ENCODE assay signal across 8 cellular contexts in the genomic region with DNA sequence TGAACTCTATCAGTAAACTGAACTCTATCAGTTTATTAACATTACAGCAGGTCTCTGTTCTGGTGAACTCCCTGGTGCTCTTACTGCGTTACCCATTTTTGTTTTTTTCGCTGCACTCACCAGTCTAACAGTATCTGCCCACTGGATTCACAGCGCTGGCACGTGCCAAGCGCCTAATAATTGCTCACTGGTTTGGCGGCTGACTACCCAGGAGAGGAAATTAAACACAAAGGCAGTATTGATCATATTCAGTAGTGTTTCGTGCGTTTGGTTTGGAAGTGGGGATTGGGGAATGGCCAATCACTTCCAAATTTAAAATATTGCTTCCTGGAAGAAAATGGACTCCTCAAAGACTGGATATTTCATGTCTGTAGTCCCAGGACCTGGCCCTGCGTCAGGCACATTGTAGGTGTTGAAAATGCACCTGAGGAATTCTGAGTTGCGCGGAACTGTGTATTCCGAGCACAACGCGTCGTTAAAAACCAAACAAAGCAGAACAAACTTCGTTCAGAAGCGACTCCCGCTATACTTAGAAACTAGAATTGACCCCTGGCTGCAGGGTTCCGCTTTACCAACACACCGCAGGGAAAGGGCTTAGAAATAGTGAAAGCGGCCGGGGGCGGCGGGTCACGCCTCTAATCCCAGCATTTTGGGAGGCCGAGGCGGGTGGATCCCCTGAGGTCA. TPM values are rescaled to one million over a fixed set of nuclear protein-coding genes. Genes with fewer than 3 reads are reported as not detected.
DNase-seq lines count a peak whose midpoint lies in the region; ATAC-seq and TF ChIP-seq lines count a peak whose summit lies in the region.

No MANE protein-coding gene starts in this region.

- peaks cover 33% of the 10 kb centered on the region for H3K79me2 ChIP-seq in hepatocyte

- peak overlapping the region; percentile 84 for H3K4me3 ChIP-seq in hepatocyte

- H3K9me3 Mint-ChIP-seq in CD14-positive monocyte: peaks cover 0 to 3% (median 0%) of the 10 kb centered on the region in 7 donors

- H3K4me1 Mint-ChIP-seq in CD14-positive monocyte: peaks cover 27% of the 10 kb centered on the region

- H3K4me1 ChIP-seq in hepatocyte (ENCODE audit: insufficient read depth): peaks cover 19% of the 10 kb centered on the region

- peaks cover 38% of the 10 kb centered on the region for H4K20me1 ChIP-seq in hepatocyte (ENCODE audit: insufficient read depth, poor library complexity, severe bottlenecking)

- H3K27me3 ChIP-seq in hepatocyte: no peaks in the 10 kb centered on the region

- ATAC-seq in GM19328 (IDR thresholded peaks at IDR 0.05; ENCODE audit: unreplicated experiment): peak; percentile 21
- ATAC-seq in HG03460 (IDR thresholded peaks at IDR 0.05; ENCODE audit: unreplicated experiment): peak; percentile 26

- DNase-seq in CD14-positive monocyte (ENCODE audit: low spot score): peak; percentile 53
- no peak for DNase-seq in RWPE1 (ENCODE audit: low spot score)
- peak in 38 of 56 donors; percentile 7 to 68 (median 37) for DNase-seq in amygdala (lab: John Stamatoyannopoulos, UW)
- peak; percentile 48 for DNase-seq in hepatocyte (ENCODE audit: low spot score)
- peak; percentile 74 for DNase-seq in retina
- no peak for DNase-seq in NCI-H226

- CTCF ChIA-PET in RWPE1 (lab: Yijun Ruan, JAX): interaction anchor here (0.7 kb wide), 1 partner anchor 702 kb away, joined by 4 read pairs; no protein-coding TSS in a partner anchor

- no peaks in the 10 kb centered on the region for H3K9me3 ChIP-seq in hepatocyte (ENCODE audit: low read depth)

- peak overlapping the region; percentile 99 for H2AFZ ChIP-seq in hepatocyte

- peak overlapping the region; percentile 94 for H3K4me2 ChIP-seq in hepatocyte

- POLR2A ChIA-PET in RWPE1 (lab: Yijun Ruan, JAX; ENCODE audit: low non-redundant PET): interaction anchor here (0.6 kb wide), 1 partner anchor 211 kb away, joined by 5 read pairs; no protein-coding TSS in a partner anchor

- peak overlapping the region; percentile 93 to 97 (median 95) for H3K27ac Mint-ChIP-seq in CD14-positive monocyte

- peak overlapping the region; percentile 98 to 99 for H3K4me3 Mint-ChIP-seq in CD14-positive monocyte

- H3K36me3 Mint-ChIP-seq in CD14-positive monocyte: peaks cover 26 to 28% of the 10 kb centered on the region in 2 donors

- no peaks in the 10 kb centered on the region for H3K9me2 ChIP-seq in hepatocyte (replicated peaks; ENCODE audit: insufficient read depth)

- WGBS in hepatocyte (ENCODE audit: low lambda C conversion rate, missing lambda C conversion rate): under 1% methylated on average over 27 of the region's 27 CpGs

- H3K36me3 ChIP-seq in hepatocyte (replicated peaks; ENCODE audit: insufficient read depth, low read depth): no peaks in the 10 kb centered on the region

- H3K27ac ChIP-seq in RWPE1: peak overlapping the region; percentile 94
- H3K27ac ChIP-seq in hepatocyte: peak overlapping the region; percentile 96

- intact Hi-C loops in CD14-positive monocyte (cut with micrococcal nuclease): loop anchor here in 1 of 2 donors (5.0 kb wide), 2 partner anchors 146 to 301 kb away; partner anchors contain the start of gene STX7

- TF ChIP-seq CTCF in CD14-positive monocyte (IDR thresholded peaks at IDR 0.05) (no peak), RWPE1 (conservative IDR thresholded peaks at IDR 0.05; ENCODE audit: low read depth) (no peak), hepatocyte (IDR thresholded peaks at IDR 0.05; ENCODE audit: poor library complexity) (no peak)

- H3K27me3 Mint-ChIP-seq in CD14-positive monocyte (ENCODE audit: low read depth in 3 of 3): peaks cover 3 to 6% (median 5%) of the 10 kb centered on the region in 3 donors

RNA-seq across cellular contexts. Expression of gene RPS12, which starts 1.1 kb away (rescaled TPM):
- polyA plus RNA-seq in CD14-positive monocyte (100 to 1,000 TPM; 599 to 618 TPM), hepatocyte (421 and 442 TPM in 2 replicates)
- 1,429 and 1,761 TPM in 2 replicates for total RNA-seq in hepatocyte

RNA-seq across cellular contexts. Expression of gene SLC18B1, which starts 14.9 kb away (rescaled TPM):
- polyA plus RNA-seq in CD14-positive monocyte: 10 to 100 TPM; 24.8 to 36.6 TPM
- 27.3 and 28.8 TPM in 2 replicates for total RNA-seq in hepatocyte
- 10.6 and 20.0 TPM in 2 replicates for polyA plus RNA-seq in hepatocyte

RNA-seq across cellular contexts. Expression of gene VNN2, which starts 55.6 kb away (rescaled TPM):
- polyA plus RNA-seq in CD14-positive monocyte (100 to 1,000 TPM; 359 to 394 TPM), hepatocyte (1.1 and 1.9 TPM in 2 replicates)
- total RNA-seq in hepatocyte: 4.0 and 6.8 TPM in 2 replicates

Comparison
In these comparisons a context has a peak if more than half of its experiments do, and no peak if none do; other contexts are left out.
1. DNase-seq: peak in CD14-positive monocyte (single experiment), amygdala (38 of 56), hepatocyte (single experiment) and retina (single experiment); none in RWPE1 (single experiment) and NCI-H226 (single experiment).
2. RNA of gene VNN2, which starts 55.6 kb away (polyA plus RNA-seq): 359 to 394 TPM in CD14-positive monocyte; 1.1 to 1.9 TPM in hepatocyte; every median in the first group is over 100 times any median in the second.